18 cellular contexts compared by ENCODE assay signal in genomic region chr2:75557474-75558131, GRCh38. TPM values are rescaled to one million over a fixed set of nuclear protein-coding genes. Genes with fewer than 3 reads are reported as not detected.
"Had no signal": no experiment of that assay in that cellular context is flagged by ENCODE, and none has a peak within 500 bp of the region (broad histone marks: within the 10 kb centered on the region; RNA-seq: fewer than 3 reads in every experiment).

No MANE protein-coding gene starts in this region.

- H3K36me3 Mint-ChIP-seq: naive thymus-derived CD8-positive, alpha-beta T cell; stimulated activated effector memory CD8-positive, alpha-beta T cell treated with anti-CD3 and anti-CD28 coated beads, Interleukin-12 subunit alpha, Interleukin-12 subunit beta, amount 100 ng/mL, for 72 hours had no signal

- ATAC-seq: gastrocnemius medialis; heart right ventricle; mucosa of descending colon; naive thymus-derived CD8-positive, alpha-beta T cell; pancreas; right cardiac atrium; stimulated activated effector memory CD8-positive, alpha-beta T cell treated with anti-CD3 and anti-CD28 coated beads, Interleukin-12 subunit alpha, Interleukin-12 subunit beta, amount 100 ng/mL, for 72 hours had no signal

- H3K9me3 ChIP-seq: gastrocnemius medialis, heart right ventricle, mucosa of descending colon, pancreas, testis, transverse colon had no signal

- H3K27me3 ChIP-seq: pancreas, testis had no signal

- H3K4me3 Mint-ChIP-seq: naive thymus-derived CD8-positive, alpha-beta T cell; stimulated activated effector memory CD8-positive, alpha-beta T cell treated with anti-CD3 and anti-CD28 coated beads, Interleukin-12 subunit alpha, Interleukin-12 subunit beta, amount 100 ng/mL, for 72 hours; stimulated activated naive CD8-positive, alpha-beta T cell treated with anti-CD3 and anti-CD28 coated beads, Interleukin-15, Interleukin-2, amounts not matched to agents 100 ng/mL and 50 ng/mL, for 24 hours had no signal

- H3K4me3 ChIP-seq: gastrocnemius medialis, heart right ventricle, mucosa of descending colon, testis, transverse colon had no signal

- H3K9me3 Mint-ChIP-seq: stimulated activated effector memory CD8-positive, alpha-beta T cell treated with anti-CD3 and anti-CD28 coated beads, Interleukin-12 subunit alpha, Interleukin-12 subunit beta, amount 100 ng/mL, for 72 hours; stimulated activated naive CD8-positive, alpha-beta T cell treated with anti-CD3 and anti-CD28 coated beads, Interleukin-15, Interleukin-2, amounts not matched to agents 100 ng/mL and 50 ng/mL, for 24 hours had no signal

- H3K27ac Mint-ChIP-seq: naive thymus-derived CD8-positive, alpha-beta T cell; progenitor cell of endocrine pancreas; stimulated activated effector memory CD8-positive, alpha-beta T cell treated with anti-CD3 and anti-CD28 coated beads, Interleukin-12 subunit alpha, Interleukin-12 subunit beta, amount 100 ng/mL, for 72 hours; stimulated activated naive CD8-positive, alpha-beta T cell treated with anti-CD3 and anti-CD28 coated beads, Interleukin-15, Interleukin-2, amounts not matched to agents 100 ng/mL and 50 ng/mL, for 24 hours had no signal

- H3K27ac ChIP-seq: gastrocnemius medialis, heart right ventricle, pancreas, testis, transverse colon had no signal

- DNase-seq: effector memory CD4-positive, alpha-beta T cell; gastrocnemius medialis; heart right ventricle; hypothalamus; kidney glomerular epithelial cell; mucosa of descending colon; naive thymus-derived CD8-positive, alpha-beta T cell; right cardiac atrium; stimulated activated CD4-positive, alpha-beta T cell treated with anti-CD3 and anti-CD28 coated beads, Interleukin-4, amount 100 ng/mL, for 1 hour; stimulated activated CD8-positive, alpha-beta memory T cell treated with anti-CD3 and anti-CD28 coated beads, Interleukin-4, amount 100 ng/mL, for 48 hours; testis; transverse colon had no signal

- H3K36me3 ChIP-seq: gastrocnemius medialis, heart right ventricle, pancreas, transverse colon had no signal

- FAIRE-seq: islet of Langerhans, pancreas had no signal

RNA-seq across cellular contexts. Expression of gene EVA1A, which starts 3.1 kb away (rescaled TPM):
- total RNA-seq: naive thymus-derived CD8-positive, alpha-beta T cell; transverse colon had no signal
- polyA plus RNA-seq: neural cell had no signal
